Comparison of ENCODE assay signal across 8 cellular contexts in genomic region chr11:87037450-87038234, GRCh38. TPM values are rescaled to one million over a fixed set of nuclear protein-coding genes. Genes with fewer than 3 reads are reported as not detected.
DNase-seq lines count a peak whose midpoint lies in the region; ATAC-seq and TF ChIP-seq lines count a peak whose summit lies in the region.

Gene TMEM135 (plus strand): TSS chr11:87037934. CDS start chr11:87038046, 112 bp downstream.

- WGBS in ovary, 3 donors, result 0 to 2% (median 0%) methylated on average over 30 to 66 of the region's 66 CpGs
- WGBS in thymus, result under 1% methylated on average over 66 of the region's 66 CpGs

- no peaks in the 10 kb centered on the region for H3K36me3 ChIP-seq in SU-DHL-6 (ENCODE audit: low read length)
- H3K36me3 ChIP-seq in ovary, result no peaks in the 10 kb centered on the region
- no peaks in the 10 kb centered on the region for H3K36me3 ChIP-seq in thymus (ENCODE audit: control insufficient read depth, insufficient read depth)

- H3F3A ChIP-seq in SU-DHL-6 (ENCODE audit: insufficient read depth), result no peaks in the 10 kb centered on the region

- H3K27me3 ChIP-seq in SU-DHL-6 (ENCODE audit: low read length) (no peaks in the 10 kb centered on the region), ovary (no peaks in the 10 kb centered on the region), thymus (ENCODE audit: control insufficient read depth, insufficient read depth) (no peaks in the 10 kb centered on the region)

- H3K27ac Mint-ChIP-seq in activated naive CD8-positive, alpha-beta T cell treated with anti-CD3 and anti-CD28 coated beads, Interleukin-2, amount 10 ng/mL, durations not matched to agents 7 days and 5 days, result peak within 1 kb of the TSS; percentile 94

- ATAC-seq in HG02763 (IDR thresholded peaks at IDR 0.05; ENCODE audit: unreplicated experiment) (peak; percentile 99), Right ventricle myocardium inferior (peak; percentile 99)
- peak; percentile 97 for ATAC-seq in activated naive CD8-positive, alpha-beta T cell treated with anti-CD3 and anti-CD28 coated beads, Interleukin-2, amount 10 ng/mL, durations not matched to agents 7 days and 5 days (ENCODE audit: low read depth)

- H3K9me2 ChIP-seq in SU-DHL-6 (replicated peaks; ENCODE audit: insufficient read depth, low read length), result no peaks in the 10 kb centered on the region

- peaks cover 41% of the 10 kb centered on the region; the same call in 1 of the 2 replicates for H3K79me2 ChIP-seq in SU-DHL-6 (ENCODE audit: insufficient read depth, low read length)

- peak within 1 kb of the TSS; percentile 75 for H3K4me3 ChIP-seq in GM12875 (ENCODE audit: low read depth, low read length)
- H3K4me3 ChIP-seq in SU-DHL-6 (ENCODE audit: insufficient read depth, low read length, poor library complexity, severe bottlenecking), result peak within 1 kb of the TSS; percentile 93
- H3K4me3 ChIP-seq in ovary, result peak within 1 kb of the TSS; percentile 76
- peak within 1 kb of the TSS; percentile 71 for H3K4me3 ChIP-seq in thymus (ENCODE audit: low read length)

- H3K27ac ChIP-seq in SU-DHL-6 (ENCODE audit: low read depth, low read length), result peak within 1 kb of the TSS; percentile 53
- peak within 1 kb of the TSS; percentile 82 to 88 for H3K27ac ChIP-seq in ovary
- H3K27ac ChIP-seq in thymus (ENCODE audit: low read depth), result peak within 1 kb of the TSS; percentile 85

- H3K27me3 Mint-ChIP-seq in activated naive CD8-positive, alpha-beta T cell treated with anti-CD3 and anti-CD28 coated beads, Interleukin-2, amount 10 ng/mL, durations not matched to agents 7 days and 5 days, result peaks cover 8% of the 10 kb centered on the region

- peak; percentile 37 for TF ChIP-seq POLR2A in ovary (IDR thresholded peaks at IDR 0.05)

- H3K9ac ChIP-seq in SU-DHL-6 (ENCODE audit: low read length), result peak within 1 kb of the TSS; percentile 87

- TF ChIP-seq CTCF in GM12875 (IDR thresholded peaks at IDR 0.05; ENCODE audit: borderline replicate concordance, insufficient read depth, low read depth, low read length), result no peak
- TF ChIP-seq CTCF in SU-DHL-6 (IDR thresholded peaks at IDR 0.05; ENCODE audit: insufficient read depth, low read length, poor library complexity, severe bottlenecking), result no peak
- TF ChIP-seq CTCF in ovary (IDR thresholded peaks at IDR 0.05), result no peak

- peaks cover 23% of the 10 kb centered on the region for H3K36me3 Mint-ChIP-seq in activated naive CD8-positive, alpha-beta T cell treated with anti-CD3 and anti-CD28 coated beads, Interleukin-2, amount 10 ng/mL, durations not matched to agents 7 days and 5 days

- DNase-seq in NCI-H1417 (lab: John Stamatoyannopoulos, UW) (peak; percentile 90 to 98 (median 97)), Right ventricle myocardium inferior (ENCODE audit: missing footprints) (peak; percentile 96), ovary (peak; percentile 90 to 94 (median 93))
- DNase-seq in activated naive CD8-positive, alpha-beta T cell treated with anti-CD3 and anti-CD28 coated beads, Interleukin-2, amount 10 ng/mL, durations not matched to agents 7 days and 5 days, result peak; percentile 99

- H3K4me1 Mint-ChIP-seq in activated naive CD8-positive, alpha-beta T cell treated with anti-CD3 and anti-CD28 coated beads, Interleukin-2, amount 10 ng/mL, durations not matched to agents 7 days and 5 days, result peaks cover 33% of the 10 kb centered on the region

- H3K9me3 Mint-ChIP-seq in activated naive CD8-positive, alpha-beta T cell treated with anti-CD3 and anti-CD28 coated beads, Interleukin-2, amount 10 ng/mL, durations not matched to agents 7 days and 5 days, result no peaks in the 10 kb centered on the region

- H2AFZ ChIP-seq in SU-DHL-6 (ENCODE audit: low read depth, low read length, severe bottlenecking), result peak within 1 kb of the TSS; percentile 91

- no peak for TF ChIP-seq EP300 in ovary (IDR thresholded peaks at IDR 0.05)

- intact Hi-C loops in Right ventricle myocardium inferior (cut with DNase I), result loop anchor here (1.0 to 5.0 kb wide), 2 partner anchors 60 to 81 kb away; no protein-coding TSS in a partner anchor
- intact Hi-C loops in ovary (cut with DNase I), result loop anchor here in 2 of 4 donors (5.0 to 10.0 kb wide), 2 partner anchors 83 to 85 kb away; partner anchors contain the start of gene FZD4 (in 1 of the 2)

- no peaks in the 10 kb centered on the region for H3K9me3 ChIP-seq in SU-DHL-6 (ENCODE audit: insufficient read depth, low read length)
- H3K9me3 ChIP-seq in ovary, result no peaks in the 10 kb centered on the region
- H3K9me3 ChIP-seq in thymus (ENCODE audit: control insufficient read depth), result no peaks in the 10 kb centered on the region

- H3K4me2 ChIP-seq in SU-DHL-6 (ENCODE audit: low read depth, low read length, poor library complexity, severe bottlenecking), result peak within 1 kb of the TSS; percentile 63

- peak within 1 kb of the TSS; percentile 98 for H3K4me3 Mint-ChIP-seq in activated naive CD8-positive, alpha-beta T cell treated with anti-CD3 and anti-CD28 coated beads, Interleukin-2, amount 10 ng/mL, durations not matched to agents 7 days and 5 days

- POLR2A ChIA-PET in activated naive CD8-positive, alpha-beta T cell treated with anti-CD3 and anti-CD28 coated beads, Interleukin-2, amount 10 ng/mL, durations not matched to agents 7 days and 5 days (lab: Charles Lee), result interaction anchor here (0.5 to 2.1 kb wide), 7 partner anchors 9 to 399 kb away, joined by 3 to 27 read pairs (median 4); no protein-coding TSS in a partner anchor

- no peaks in the 10 kb centered on the region for H4K20me1 ChIP-seq in SU-DHL-6 (ENCODE audit: low read depth, low read length)

- H3K4me1 ChIP-seq in ovary (ENCODE audit: insufficient read depth) (peaks cover 6% of the 10 kb centered on the region), thymus (ENCODE audit: control insufficient read depth, insufficient read depth, low read length) (peaks cover 6% of the 10 kb centered on the region)

RNA-seq across cellular contexts. Expression of gene TMEM135, which starts in this region (rescaled TPM):
- total RNA-seq in activated naive CD8-positive, alpha-beta T cell treated with anti-CD3 and anti-CD28 coated beads, Interleukin-2, amount 10 ng/mL, durations not matched to agents 7 days and 5 days, result 10 to 100 TPM; 29.2 to 34.5 TPM
- total RNA-seq in Right ventricle myocardium inferior (18.1 TPM), ovary (10 to 100 TPM; 16.0 to 24.2 (median 20.1) TPM)
- polyA plus RNA-seq in ovary (10 to 100 TPM in 1 of 2 donors, 1 to 10 TPM in 1; 8.8 to 17.2 TPM), thymus (11.1 TPM)

Comparison
In these comparisons a context has a peak if more than half of its experiments do, and no peak if none do; other contexts are left out.
1. Peak in every context shown above with its lines: DNase-seq, ATAC-seq, H3K4me3 ChIP-seq and H3K27ac ChIP-seq.